20 cellular contexts compared by ENCODE assay signal in genomic region chr1:85490270-85490669, GRCh38.
"Had no signal": no experiment of that assay in that cellular context is flagged by ENCODE, and none has a peak within 500 bp of the region (broad histone marks: within the 10 kb centered on the region; RNA-seq: fewer than 3 reads in every experiment).

No MANE protein-coding gene starts in this region.

- H3K9me3 ChIP-seq: SJSA1 had no signal

- H3K27me3 ChIP-seq: SJSA1 had no signal

- H3K4me3 ChIP-seq: SJSA1, SK-N-MC had no signal

- FAIRE-seq: RCC 7860 had no signal

- DNase-seq: MV-4-11, NCI-H1048, NCI-H1105, NCI-H1417, NCI-H1436 treated with DMSO at 0.1 percent for 48 hours, NCI-H1694, NCI-H187 treated with DMSO at 0.1 percent for 48 hours, NCI-H2029 treated with DMSO at 0.1 percent for 48 hours, NCI-H2171, NCI-H226, NCI-H446, NCI-H510A, NCI-H524 treated with DMSO at 0.1 percent for 48 hours, NCI-H69, Right ventricle myocardium superior, RPMI8226, SIG-M5 had no signal

- H3K27ac ChIP-seq: SJSA1, SK-N-MC had no signal
